8 cellular contexts compared by ENCODE assay signal in genomic region chr3:11718582-11719405, GRCh38.
DNase-seq lines count a peak whose midpoint lies in the region; ATAC-seq and TF ChIP-seq lines count a peak whose summit lies in the region.

No MANE protein-coding gene starts in this region.

- H3K4me1 ChIP-seq in BLaER1, result peaks cover 25% of the 10 kb centered on the region
- H3K4me1 ChIP-seq in SJSA1 (replicated peaks), result peaks cover 27% of the 10 kb centered on the region
- H3K4me1 ChIP-seq in right atrium auricular region, result peaks cover 0 to 23% of the 10 kb centered on the region in 2 donors

- peak; percentile 17 for ATAC-seq in GM19043 (IDR thresholded peaks at IDR 0.05; ENCODE audit: low read depth, unreplicated experiment)
- ATAC-seq in HG03196 (IDR thresholded peaks at IDR 0.05; ENCODE audit: unreplicated experiment), result peak; percentile 36

- DNase-seq in SJSA1 (ENCODE audit: low read depth in 1 of 2, low spot score in 2 of 2) (peak; percentile 52 to 64), amniotic stem cell (lab: John Stamatoyannopoulos, UW) (peak; percentile 24), right atrium auricular region (ENCODE audit: low spot score) (peak; percentile 67), putamen (ENCODE audit: low spot score) (peak; percentile 39), iPS-NIHi11 (ENCODE audit: low spot score) (no peak)

- H3K4me2 ChIP-seq in BLaER1, result peak overlapping the region; percentile 98

- H3K27me3 ChIP-seq in BLaER1 (peaks cover 62% of the 10 kb centered on the region), SJSA1 (replicated peaks) (no peaks in the 10 kb centered on the region), right atrium auricular region (no peaks in the 10 kb centered on the region)

- H3K36me3 ChIP-seq in BLaER1 (no peaks in the 10 kb centered on the region), SJSA1 (peaks cover 11% of the 10 kb centered on the region; the same call in 1 of the 2 replicates), right atrium auricular region (no peaks in the 10 kb centered on the region)

- H3K9ac ChIP-seq in BLaER1, result peak overlapping the region; percentile 70

- H3K27ac ChIP-seq in BLaER1, result peak overlapping the region; percentile 40; the same call in 1 of the 2 replicates
- H3K27ac ChIP-seq in SJSA1, result peak overlapping the region; percentile 51
- peak overlapping the region; percentile 89 to 94 for H3K27ac ChIP-seq in right atrium auricular region

- H3K9me3 ChIP-seq in BLaER1, result no peaks in the 10 kb centered on the region
- H3K9me3 ChIP-seq in SJSA1 (replicated peaks), result no peaks in the 10 kb centered on the region
- H3K9me3 ChIP-seq in right atrium auricular region, result no peaks in the 10 kb centered on the region

- H4K20me1 ChIP-seq in BLaER1, result peaks cover 40% of the 10 kb centered on the region

- no peak for TF ChIP-seq CTCF in right atrium auricular region (IDR thresholded peaks at IDR 0.05)

- H3K4me3 ChIP-seq in BLaER1, result peak overlapping the region; percentile 80
- H3K4me3 ChIP-seq in SJSA1, result peak overlapping the region; percentile 85
- H3K4me3 ChIP-seq in right atrium auricular region, result peak overlapping the region; percentile 88 to 95

Comparison
In these comparisons a context has a peak if more than half of its experiments do, and no peak if none do; other contexts are left out.
1. H3K27ac ChIP-seq: peak in every context shown above with its lines; median percentile 92 in right atrium auricular region; 51 in SJSA1; 40 in BLaER1.